ENCODE assay signal across 27 cellular contexts in genomic region chr4:42420120-42420519, GRCh38. TPM values are rescaled to one million over a fixed set of nuclear protein-coding genes. Genes with fewer than 3 reads are reported as not detected.
"Had no signal": no experiment of that assay in that cellular context is flagged by ENCODE, and none has a peak within 500 bp of the region (broad histone marks: within the 10 kb centered on the region; RNA-seq: fewer than 3 reads in every experiment).

No MANE protein-coding gene starts in this region.

- H3K27ac Mint-ChIP-seq: activated naive CD4-positive, alpha-beta T cell treated with anti-CD3 and anti-CD28 coated beads for 36 hours; activated naive CD8-positive, alpha-beta T cell treated with anti-CD3 and anti-CD28 coated beads, Interleukin-2, amount 10 ng/mL, durations not matched to agents 7 days and 5 days; activated T-cell treated with anti-CD3 and anti-CD28 coated beads, Interleukin-2, amount 50 U/mL, for 72 hours; natural killer cell; stimulated activated memory B cell treated with anti-CD40 and anti-IgM and Interleukin-4, amounts not matched to agents 10 μg/mL and 1 μg/mL and 100 μg/mL, for 72 hours; T-helper 17 cell had no signal

- H3K4me1 Mint-ChIP-seq: activated naive CD8-positive, alpha-beta T cell treated with anti-CD3 and anti-CD28 coated beads, Interleukin-2, amount 10 ng/mL, durations not matched to agents 7 days and 5 days; stimulated activated memory B cell treated with anti-CD40 and anti-IgM and Interleukin-4, amounts not matched to agents 10 μg/mL and 1 μg/mL and 100 μg/mL, for 72 hours; T-helper 17 cell had no signal

- H3K4me3 Mint-ChIP-seq: activated naive CD4-positive, alpha-beta T cell treated with anti-CD3 and anti-CD28 coated beads for 36 hours; activated naive CD8-positive, alpha-beta T cell treated with anti-CD3 and anti-CD28 coated beads, Interleukin-2, amount 10 ng/mL, durations not matched to agents 7 days and 5 days; activated T-cell treated with anti-CD3 and anti-CD28 coated beads, Interleukin-2, amount 50 U/mL, for 72 hours; natural killer cell; stimulated activated memory B cell treated with anti-CD40 and anti-IgM and Interleukin-4, amounts not matched to agents 10 μg/mL and 1 μg/mL and 100 μg/mL, for 72 hours; T-helper 17 cell had no signal

- H3K4me3 ChIP-seq: gastrocnemius medialis, left lung, lung, ovary, right lobe of liver, stomach, suprapubic skin, tibial nerve had no signal

- H3K9me3 ChIP-seq: gastrocnemius medialis, left lung, ovary, right lobe of liver, stomach, suprapubic skin, tibial nerve had no signal

- H3K9me3 Mint-ChIP-seq: activated naive CD4-positive, alpha-beta T cell treated with anti-CD3 and anti-CD28 coated beads for 36 hours; activated naive CD8-positive, alpha-beta T cell treated with anti-CD3 and anti-CD28 coated beads, Interleukin-2, amount 10 ng/mL, durations not matched to agents 7 days and 5 days; activated T-cell treated with anti-CD3 and anti-CD28 coated beads, Interleukin-2, amount 50 U/mL, for 72 hours; natural killer cell; stimulated activated memory B cell treated with anti-CD40 and anti-IgM and Interleukin-4, amounts not matched to agents 10 μg/mL and 1 μg/mL and 100 μg/mL, for 72 hours had no signal

- ATAC-seq: activated T-cell treated with anti-CD3 and anti-CD28 coated beads, Interleukin-2, amount 50 U/mL, for 72 hours; esophagus mucosa; gastrocnemius medialis; left lung; natural killer cell; right lobe of liver; stimulated activated memory B cell treated with anti-CD40 and anti-IgM and Interleukin-4, amounts not matched to agents 10 μg/mL and 1 μg/mL and 100 μg/mL, for 72 hours; T-helper 17 cell had no signal

- H3K4me1 ChIP-seq: gastrocnemius medialis, left lung, right lobe of liver, stomach, suprapubic skin, tibial nerve had no signal

- H3K27me3 Mint-ChIP-seq: activated naive CD8-positive, alpha-beta T cell treated with anti-CD3 and anti-CD28 coated beads, Interleukin-2, amount 10 ng/mL, durations not matched to agents 7 days and 5 days; stimulated activated memory B cell treated with anti-CD40 and anti-IgM and Interleukin-4, amounts not matched to agents 10 μg/mL and 1 μg/mL and 100 μg/mL, for 72 hours; T-helper 17 cell had no signal

- H3K36me3 ChIP-seq: ovary, right lobe of liver, suprapubic skin had no signal

- H3K27me3 ChIP-seq: gastrocnemius medialis, left lung, right lobe of liver, stomach, suprapubic skin, tibial nerve had no signal

- DNase-seq: activated CD4-positive, alpha-beta T cell treated with anti-CD3 and anti-CD28 coated beads for 4 hours; activated CD4-positive, alpha-beta T cell treated with anti-CD3 and anti-CD28 coated beads, Interleukin-2, amount 50 U/mL, for 48 hours; activated CD4-positive, CD25-positive, alpha-beta regulatory T cell; activated CD8-positive, alpha-beta memory T cell treated with anti-CD3 and anti-CD28 coated beads, Interleukin-2, amount 50 U/mL, for 48 hours; activated effector memory CD4-positive, alpha-beta T cell treated with Interleukin-2 at 50 U/mL for 16 hours; activated naive CD4-positive, alpha-beta T cell treated with anti-CD3 and anti-CD28 coated beads for 36 hours; activated naive CD8-positive, alpha-beta T cell treated with anti-CD3 and anti-CD28 coated beads, Interleukin-2, amount 10 ng/mL, durations not matched to agents 7 days and 5 days; activated T-cell treated with anti-CD3 and anti-CD28 coated beads, Interleukin-2, amount 50 U/mL, for 72 hours; amniotic stem cell; effector memory CD4-positive, alpha-beta T cell; gastrocnemius medialis; head of caudate nucleus; islet precursor cell; left lung; midbrain; natural killer cell; ovary; right lobe of liver; small intestine; stimulated activated CD4-positive, alpha-beta T cell treated with anti-CD3 and anti-CD28 coated beads, Interleukin-2, amount 100 ng/mL, for 24 hours; stomach; T-helper 17 cell had no signal

- H3K27ac ChIP-seq: gastrocnemius medialis, left lung, ovary, right lobe of liver, stomach, suprapubic skin, tibial nerve had no signal

RNA-seq across cellular contexts. Expression of gene SHISA3, which starts 22.8 kb away (rescaled TPM):
- total RNA-seq: esophagus mucosa, natural killer cell, T-helper 17 cell had no signal
